Comparison of ENCODE assay signal across 9 cellular contexts in genomic region chr17:81391964-81392908, GRCh38. TPM values are rescaled to one million over a fixed set of nuclear protein-coding genes. Genes with fewer than 3 reads are reported as not detected.
DNase-seq lines count a peak whose midpoint lies in the region; ATAC-seq and TF ChIP-seq lines count a peak whose summit lies in the region.
"Had no signal": no experiment of that assay in that cellular context is flagged by ENCODE, and none has a peak within 500 bp of the region (broad histone marks: within the 10 kb centered on the region; RNA-seq: fewer than 3 reads in every experiment).

No MANE protein-coding gene starts in this region.

- no peaks in the 10 kb centered on the region for H3K27me3 Mint-ChIP-seq in MCF 10A (ENCODE audit: insufficient read depth, unreplicated experiment)

- TF ChIP-seq CTCF in MCF 10A (IDR thresholded peaks at IDR 0.05; ENCODE audit: unreplicated experiment), result no peak

- H3K36me3 Mint-ChIP-seq in MCF 10A (ENCODE audit: insufficient read depth, unreplicated experiment), result peaks cover 18% of the 10 kb centered on the region
- H3K36me3 Mint-ChIP-seq: CD4-positive, CD25-positive, alpha-beta regulatory T cell had no signal

- peak overlapping the region; percentile 59 for H3K27ac Mint-ChIP-seq in MCF 10A (ENCODE audit: low read depth, unreplicated experiment)
- H3K27ac Mint-ChIP-seq: CD4-positive, CD25-positive, alpha-beta regulatory T cell had no signal

- ATAC-seq in GM21786 (IDR thresholded peaks at IDR 0.05; ENCODE audit: unreplicated experiment), result no peak

- no TSS peak for BruUV-seq in MCF 10A (replicated peaks; lab: Mats Ljungman, UMichigan)

- peaks cover 16% of the 10 kb centered on the region for H3K4me1 Mint-ChIP-seq in MCF 10A (ENCODE audit: insufficient read depth, unreplicated experiment)

- H3K9me3 Mint-ChIP-seq in MCF 10A (ENCODE audit: unreplicated experiment), result no peaks in the 10 kb centered on the region

- POLR2A ChIA-PET in MCF 10A (lab: Yijun Ruan, JAX), result interaction anchor here (1.1 to 9.2 kb wide), 6 partner anchors 26 to 118 kb away, joined by 3 to 169 read pairs (median 8); partner anchors contain the start of genes ACTG1 and SLC38A10

- intact Hi-C loops in MCF 10A (cut with micrococcal nuclease), result no loop called here

- DNase-seq in NCI-H1417 (lab: John Stamatoyannopoulos, UW) (peak in 2 of 3 experiments; percentile 50 to 63), NCI-H1417 treated with DMSO at 0.1 percent for 48 hours (lab: John Stamatoyannopoulos, UW) (no peak), MCF 10A (ENCODE audit: unreplicated experiment) (no peak), left kidney (ENCODE audit: low read depth, low spot score) (peak; percentile 75), superior temporal gyrus (ENCODE audit: extremely low spot score) (peak; percentile 63), NCI-H1694 (lab: John Stamatoyannopoulos, UW) (no peak), SKM-1 treated with dmso at 0.1 percent for 144 hours (lab: John Stamatoyannopoulos, UW; ENCODE audit: unreplicated experiment) (no peak)
- DNase-seq: CD4-positive, CD25-positive, alpha-beta regulatory T cell had no signal

- H3K4me3 Mint-ChIP-seq in MCF 10A (ENCODE audit: unreplicated experiment), result peak overlapping the region; percentile 76

- CTCF ChIA-PET in MCF 10A (lab: Yijun Ruan, JAX), result interaction anchor here (0.5 to 0.6 kb wide), 3 partner anchors 29 to 93 kb away, joined by 3 to 6 read pairs (median 4); no protein-coding TSS in a partner anchor

RNA-seq across cellular contexts. Expression of gene BAHCC1, which starts 3.0 kb away (rescaled TPM):
- total RNA-seq in MCF 10A (2022), result 7.4 and 9.2 TPM in 2 replicates

Comparison
In these comparisons a context has a peak if more than half of its experiments do, and no peak if none do; other contexts are left out.
1. DNase-seq: peak in NCI-H1417 (2 of 3), left kidney (single experiment) and superior temporal gyrus (single experiment); none in NCI-H1417 treated with DMSO at 0.1 percent for 48 hours (single experiment), MCF 10A (single experiment), NCI-H1694 (single experiment) and SKM-1 treated with dmso at 0.1 percent for 144 hours (single experiment).